In genomic region chr10:90775351-90776028, GRCh38 we compare ENCODE assay signal across 1 cellular context.
TF ChIP-seq lines count a peak whose summit lies in the region.

No MANE protein-coding gene starts in this region.

TF ChIP-seq in HepG2, 621 proteins besides CTCF, POLR2A, EP300 and RAD21 (continued from another document):
- TF ChIP-seq HMGXB3 (CRISPR knock-in tag; IDR thresholded peaks at IDR 0.05; ENCODE audit: borderline replicate concordance) (no peak), PITX1 (CRISPR knock-in tag; IDR thresholded peaks at IDR 0.05) (no peak)
